Comparison of ENCODE assay signal across 15 cellular contexts in genomic region chr11:8733847-8734246, GRCh38. TPM values are rescaled to one million over a fixed set of nuclear protein-coding genes. Genes with fewer than 3 reads are reported as not detected.
DNase-seq lines count a peak whose midpoint lies in the region; ATAC-seq and TF ChIP-seq lines count a peak whose summit lies in the region.
"Had no signal": no experiment of that assay in that cellular context is flagged by ENCODE, and none has a peak within 500 bp of the region (broad histone marks: within the 10 kb centered on the region; RNA-seq: fewer than 3 reads in every experiment).

No MANE protein-coding gene starts in this region.

- H3K14ac ChIP-seq in H9 (ENCODE audit: insufficient read depth, low read length): no peak overlapping the region

- no peak overlapping the region for H3K4me2 ChIP-seq in H9 (ENCODE audit: insufficient read depth, insufficient read length, low read length)

- no peak overlapping the region for H4K5ac ChIP-seq in H9 (ENCODE audit: insufficient read length, low read depth, low read length)

- H3K9me3 Mint-ChIP-seq in CD8-positive, alpha-beta T cell: no peaks in the 10 kb centered on the region
- no peaks in the 10 kb centered on the region for H3K9me3 Mint-ChIP-seq in H9
- H3K9me3 Mint-ChIP-seq: activated CD4-positive, alpha-beta memory T cell treated with anti-CD3 and anti-CD28 coated beads, Interleukin-2, amount 10 ng/mL, durations not matched to agents 7 days and 5 days; stimulated activated naive CD8-positive, alpha-beta T cell treated with anti-CD3 and anti-CD28 coated beads, Interleukin-15, amount 100 ng/mL, for 72 hours had no signal

- no peak overlapping the region for H2BK15ac ChIP-seq in H9 (ENCODE audit: low read depth, low read length)

- H3K27ac Mint-ChIP-seq in CD8-positive, alpha-beta T cell: no peak overlapping the region
- peak overlapping the region in 1 of 3 experiments; percentile 87; a peak in 1 of 7 replicates for H3K27ac Mint-ChIP-seq in H9
- H3K27ac Mint-ChIP-seq: activated CD4-positive, alpha-beta memory T cell treated with anti-CD3 and anti-CD28 coated beads, Interleukin-2, amount 10 ng/mL, durations not matched to agents 7 days and 5 days had no signal

- WGBS in esophagus muscularis mucosa: 88% methylated on average over 2 of the region's 2 CpGs
- no CpG with 5 or more reads among the region's 2 CpGs for WGBS in H9 (ENCODE audit: extremely low coverage, insufficient read length, low lambda C conversion rate)

- H3K27me3 ChIP-seq in esophagus muscularis mucosa: no peaks in the 10 kb centered on the region
- H3K27me3 ChIP-seq in muscle layer of colon (ENCODE audit: control insufficient read depth in 1 of 2, insufficient read depth in 2 of 2, low read length in 2 of 2): no peaks in the 10 kb centered on the region
- no peaks in the 10 kb centered on the region for H3K27me3 ChIP-seq in thoracic aorta (replicated peaks; ENCODE audit: insufficient read depth)
- no peaks in the 10 kb centered on the region for H3K27me3 ChIP-seq in CD8-positive, alpha-beta T cell (ENCODE audit: insufficient read depth, low read length)
- H3K27me3 ChIP-seq in H9 (ENCODE audit: insufficient read depth, low read length): no peaks in the 10 kb centered on the region
- H3K27me3 ChIP-seq: gastrocnemius medialis had no signal

- TF ChIP-seq CTCF in esophagus muscularis mucosa (IDR thresholded peaks at IDR 0.05) (no peak), thoracic aorta (IDR thresholded peaks at IDR 0.05) (no peak), H9 (conservative IDR thresholded peaks at IDR 0.05) (no peak)
- TF ChIP-seq CTCF in CD8-positive, alpha-beta T cell (IDR thresholded peaks at IDR 0.05): no peak

- H3K27ac ChIP-seq in esophagus muscularis mucosa (replicated peaks in 1 of 4) (peak overlapping the region; percentile 90 to 97 (median 93)), muscle layer of colon (ENCODE audit: low read depth, low read length) (peak overlapping the region; percentile 51), thoracic aorta (peak overlapping the region; percentile 68 to 75), H9 (ENCODE audit: insufficient read length, low read depth, low read length) (no peak overlapping the region)
- H3K27ac ChIP-seq in CD8-positive, alpha-beta T cell (ENCODE audit: low read depth, low read length): no peak overlapping the region
- H3K27ac ChIP-seq: C4-2B had no signal

- ATAC-seq in thoracic aorta (ENCODE audit: insufficient number of reproducible peaks, low FRiP score, low read depth) (no peak), GM19455 (IDR thresholded peaks at IDR 0.05; ENCODE audit: unreplicated experiment) (no peak)
- no peak for ATAC-seq in CD8-positive, alpha-beta T cell
- ATAC-seq: gastrocnemius medialis; stimulated activated naive CD8-positive, alpha-beta T cell treated with anti-CD3 and anti-CD28 coated beads, Interleukin-15, amount 100 ng/mL, for 72 hours had no signal

- no peak overlapping the region for H4K91ac ChIP-seq in H9 (ENCODE audit: insufficient read length, low read depth, low read length)

- no peak overlapping the region for H3K4ac ChIP-seq in H9 (ENCODE audit: low read depth, low read length)

- H3K4me1 ChIP-seq in esophagus muscularis mucosa (peaks cover 60 to 97% (median 77%) of the 10 kb centered on the region in 4 donors), muscle layer of colon (ENCODE audit: insufficient read depth, low read length) (peaks cover 45% of the 10 kb centered on the region), thoracic aorta (ENCODE audit: control insufficient read depth in 1 of 2, low read depth in 2 of 2) (peaks cover 24 to 63% of the 10 kb centered on the region in 2 donors), H9 (ENCODE audit: insufficient read depth, low read length) (no peaks in the 10 kb centered on the region; the same call in 1 of the 2 replicates)
- H3K4me1 ChIP-seq in CD8-positive, alpha-beta T cell (ENCODE audit: insufficient read depth, low read length): no peaks in the 10 kb centered on the region

- no peak overlapping the region for H2BK120ac ChIP-seq in H9 (ENCODE audit: low read depth, low read length, poor library complexity, severe bottlenecking)

- no peak overlapping the region for H3T11ph ChIP-seq in H9 (ENCODE audit: low read length)

- TF ChIP-seq EP300 in esophagus muscularis mucosa (IDR thresholded peaks at IDR 0.05): no peak

- no peak overlapping the region for H3K4me3 Mint-ChIP-seq in CD8-positive, alpha-beta T cell
- H3K4me3 Mint-ChIP-seq in H9: no peak overlapping the region
- H3K4me3 Mint-ChIP-seq: activated CD4-positive, alpha-beta memory T cell treated with anti-CD3 and anti-CD28 coated beads, Interleukin-2, amount 10 ng/mL, durations not matched to agents 7 days and 5 days; stimulated activated naive CD8-positive, alpha-beta T cell treated with anti-CD3 and anti-CD28 coated beads, Interleukin-15, amount 100 ng/mL, for 72 hours had no signal

- H3K23me2 ChIP-seq in H9 (ENCODE audit: insufficient read length, low read depth, low read length, poor library complexity, severe bottlenecking): peaks cover 2% of the 10 kb centered on the region

- no peak overlapping the region for H3K9ac ChIP-seq in muscle layer of colon (ENCODE audit: low read length)
- H3K9ac ChIP-seq in H9 (ENCODE audit: extremely low read depth, insufficient read length, low read length): no peak overlapping the region

- no peaks in the 10 kb centered on the region for H3K79me1 ChIP-seq in H9 (ENCODE audit: insufficient read depth, low read depth, low read length, poor library complexity, severe bottlenecking)

- DNase-seq in HuH-7.5 (ENCODE audit: low spot score) (peak; percentile 37), esophagus muscularis mucosa (ENCODE audit: extremely low spot score) (no peak), thoracic aorta (ENCODE audit: low spot score) (no peak), H9 (no peak)
- no peak for DNase-seq in CD8-positive, alpha-beta T cell
- DNase-seq: activated CD4-positive, alpha-beta memory T cell treated with anti-CD3 and anti-CD28 coated beads, Interleukin-2, amount 10 ng/mL, durations not matched to agents 7 days and 5 days; cerebellar nuclear complex; gastrocnemius medialis; NCI-H187 treated with DMSO at 0.1 percent for 48 hours; NCI-H524 treated with DMSO at 0.1 percent for 48 hours; stimulated activated CD4-positive, alpha-beta T cell treated with anti-CD3 and anti-CD28 coated beads, Interleukin-12 subunit alpha, Interleukin-12 subunit beta, amount 100 ng/mL, for 4 hours; stimulated activated naive CD8-positive, alpha-beta T cell treated with anti-CD3 and anti-CD28 coated beads, Interleukin-15, amount 100 ng/mL, for 72 hours had no signal

- no peak overlapping the region for H2BK5ac ChIP-seq in H9 (ENCODE audit: insufficient read length, low read length)

- H3K4me1 Mint-ChIP-seq in CD8-positive, alpha-beta T cell (ENCODE audit: low read depth): no peaks in the 10 kb centered on the region
- peaks cover 6 to 12% of the 10 kb centered on the region in 2 experiments; a peak in 2 of 4 replicates for H3K4me1 Mint-ChIP-seq in H9
- H3K4me1 Mint-ChIP-seq: activated CD4-positive, alpha-beta memory T cell treated with anti-CD3 and anti-CD28 coated beads, Interleukin-2, amount 10 ng/mL, durations not matched to agents 7 days and 5 days; stimulated activated naive CD8-positive, alpha-beta T cell treated with anti-CD3 and anti-CD28 coated beads, Interleukin-15, amount 100 ng/mL, for 72 hours had no signal

- H3K36me3 Mint-ChIP-seq in CD8-positive, alpha-beta T cell: no peaks in the 10 kb centered on the region
- peaks cover 0 to 6% (median 4%) of the 10 kb centered on the region in 3 experiments; a peak in 1 of 7 replicates for H3K36me3 Mint-ChIP-seq in H9 (ENCODE audit: insufficient read depth in 1 of 3, low read depth in 3 of 3)

- H4K20me1 ChIP-seq in H9 (ENCODE audit: control insufficient read depth, insufficient read depth, insufficient read length): no peaks in the 10 kb centered on the region

- intact Hi-C loops in esophagus muscularis mucosa (cut with DNase I): no loop called here
- intact Hi-C loops in CD8-positive, alpha-beta T cell (cut with DNase I, micrococcal nuclease): no loop called here

- CTCF ChIA-PET in CD8-positive, alpha-beta T cell (lab: Charles Lee): no interaction called here

- no peak overlapping the region for H2BK12ac ChIP-seq in H9 (ENCODE audit: insufficient read length, low read depth, low read length)

- POLR2A ChIA-PET in CD8-positive, alpha-beta T cell (lab: Charles Lee): no interaction called here

- H3K36me3 ChIP-seq in esophagus muscularis mucosa (peaks cover 0 to 31% (median 17%) of the 10 kb centered on the region in 4 donors), muscle layer of colon (ENCODE audit: insufficient read depth, low read length) (peaks cover 34% of the 10 kb centered on the region), thoracic aorta (peaks cover 5% of the 10 kb centered on the region)
- no peaks in the 10 kb centered on the region for H3K36me3 ChIP-seq in CD8-positive, alpha-beta T cell (ENCODE audit: insufficient read depth, low read length)
- H3K36me3 ChIP-seq: gastrocnemius medialis had no signal

- no peak overlapping the region for H3K23ac ChIP-seq in H9 (ENCODE audit: insufficient read length, low read depth, low read length)

- H4K8ac ChIP-seq in H9 (replicated peaks; ENCODE audit: insufficient read length, low read depth, low read length): no peak overlapping the region

- H2AFZ ChIP-seq in H9 (ENCODE audit: low read length): no peak overlapping the region

- H3K9me3 ChIP-seq in esophagus muscularis mucosa: no peaks in the 10 kb centered on the region
- no peaks in the 10 kb centered on the region for H3K9me3 ChIP-seq in muscle layer of colon (ENCODE audit: low read length)
- H3K9me3 ChIP-seq in thoracic aorta: no peaks in the 10 kb centered on the region
- no peaks in the 10 kb centered on the region for H3K9me3 ChIP-seq in CD8-positive, alpha-beta T cell (ENCODE audit: low read length)
- H3K9me3 ChIP-seq in H9 (ENCODE audit: control insufficient read depth, low read depth, low read length): no peaks in the 10 kb centered on the region
- H3K9me3 ChIP-seq: gastrocnemius medialis had no signal

- H3K56ac ChIP-seq in H9 (ENCODE audit: insufficient read length, low read depth, low read length): no peak overlapping the region

- no peak overlapping the region for H3K18ac ChIP-seq in H9 (ENCODE audit: insufficient read length, low read depth, low read length)

- no peak overlapping the region for H2AK5ac ChIP-seq in H9 (ENCODE audit: insufficient read length, low read length)

- peaks cover 4% of the 10 kb centered on the region for H3K27me3 Mint-ChIP-seq in CD8-positive, alpha-beta T cell (ENCODE audit: low read depth)
- no peaks in the 10 kb centered on the region for H3K27me3 Mint-ChIP-seq in H9 (ENCODE audit: low read depth)
- H3K27me3 Mint-ChIP-seq: activated CD4-positive, alpha-beta memory T cell treated with anti-CD3 and anti-CD28 coated beads, Interleukin-2, amount 10 ng/mL, durations not matched to agents 7 days and 5 days; stimulated activated naive CD8-positive, alpha-beta T cell treated with anti-CD3 and anti-CD28 coated beads, Interleukin-15, amount 100 ng/mL, for 72 hours had no signal

- H3K79me2 ChIP-seq in H9 (ENCODE audit: insufficient read depth, low read length): no peaks in the 10 kb centered on the region

- no peak overlapping the region for H3K4me3 ChIP-seq in esophagus muscularis mucosa
- H3K4me3 ChIP-seq in muscle layer of colon (ENCODE audit: low read depth in 1 of 2, low read length in 2 of 2): no peak overlapping the region
- no peak overlapping the region for H3K4me3 ChIP-seq in thoracic aorta
- H3K4me3 ChIP-seq in CD8-positive, alpha-beta T cell (ENCODE audit: low read depth, low read length): no peak overlapping the region
- H3K4me3 ChIP-seq: gastrocnemius medialis had no signal

- no peak for TF ChIP-seq POLR2A in esophagus muscularis mucosa (IDR thresholded peaks at IDR 0.05; ENCODE audit: low read depth)

- H2BK20ac ChIP-seq in H9 (ENCODE audit: low read depth, low read length, poor library complexity, severe bottlenecking): no peak overlapping the region

RNA-seq across cellular contexts. Expression of gene RPL27A, which starts 51.3 kb away (rescaled TPM):
- total RNA-seq in esophagus muscularis mucosa (1,000 to 10,000 TPM in 1 of 4 donors, 100 to 1,000 TPM in 3; 665 to 1,629 (median 791) TPM), thoracic aorta (100 to 1,000 TPM; 537 to 617 TPM), H9 (2021) (1,150 and 1,152 TPM in 2 replicates)
- total RNA-seq in CD8-positive, alpha-beta T cell: 1,000 to 10,000 TPM; 1,595 to 1,676 TPM

RNA-seq across cellular contexts. Expression of gene TRIM66, which starts 51.4 kb away (rescaled TPM):
- total RNA-seq in esophagus muscularis mucosa: 1 to 10 TPM; 2.2 to 5.4 (median 3.1) TPM
- 10 to 100 TPM; 10.2 to 18.1 TPM for total RNA-seq in thoracic aorta
- 1 to 10 TPM; 8.6 to 9.1 TPM for total RNA-seq in CD8-positive, alpha-beta T cell
- total RNA-seq in H9 (2021): 2.0 and 2.1 TPM in 2 replicates

Comparison
In these comparisons a context has a peak if more than half of its experiments do, and no peak if none do; other contexts are left out.
1. H3K27ac ChIP-seq: peak in esophagus muscularis mucosa (4 of 4), muscle layer of colon (single experiment) and thoracic aorta (2 of 2); none in CD8-positive, alpha-beta T cell (single experiment) and H9 (single experiment).